8 cellular contexts compared by ENCODE assay signal in the genomic region with DNA sequence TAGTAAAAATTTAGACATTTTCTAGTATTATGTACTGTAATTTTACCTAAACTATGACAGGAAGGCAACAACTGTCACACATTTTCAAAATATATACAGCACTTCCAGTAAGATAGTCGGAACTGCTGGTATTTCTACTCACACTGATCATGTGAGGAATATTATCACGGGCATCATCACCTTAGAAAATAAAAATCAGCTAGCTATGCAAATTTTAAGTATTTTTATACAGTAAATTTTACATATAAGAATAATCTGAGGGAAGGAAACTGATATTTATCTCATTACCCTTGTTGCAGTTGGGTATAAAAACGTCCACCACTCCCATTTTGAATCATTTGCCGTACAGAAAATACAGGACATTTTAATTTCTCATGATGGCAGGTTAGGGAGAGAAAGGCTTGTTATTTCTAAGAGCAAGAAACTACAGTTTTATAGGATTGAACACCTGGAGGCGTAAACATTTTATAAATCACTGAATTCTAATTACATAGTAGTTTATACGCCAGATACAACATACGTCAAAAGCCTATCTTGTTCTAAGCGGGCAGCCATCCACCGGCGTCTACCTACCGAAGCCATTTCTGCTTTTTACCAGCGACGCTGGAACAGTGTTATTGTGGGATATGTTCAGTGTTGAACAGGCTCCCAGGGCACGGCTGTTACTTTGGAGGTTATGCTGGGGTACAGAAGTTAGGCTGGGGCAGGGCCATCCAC. TPM values are rescaled to one million over a fixed set of nuclear protein-coding genes. Genes with fewer than 3 reads are reported as not detected.
DNase-seq lines count a peak whose midpoint lies in the region; ATAC-seq and TF ChIP-seq lines count a peak whose summit lies in the region.

No MANE protein-coding gene starts in this region.

- H3K27ac Mint-ChIP-seq in CD4-positive, alpha-beta T cell = peak overlapping the region; percentile 86
- H3K27ac Mint-ChIP-seq in HFFc6 = peak overlapping the region; percentile 98
- H3K27ac Mint-ChIP-seq in endothelial cell (ENCODE audit: unreplicated experiment) = peak overlapping the region; percentile 96

- no peaks in the 10 kb centered on the region for H3K9me3 ChIP-seq in CD4-positive, alpha-beta T cell (ENCODE audit: control insufficient read depth, low read length)
- H3K9me3 ChIP-seq in RWPE2 (ENCODE audit: severe bottlenecking) (no peaks in the 10 kb centered on the region), neural cell (ENCODE audit: low read length) (no peaks in the 10 kb centered on the region)

- ATAC-seq in CD4-positive, alpha-beta T cell (ENCODE audit: poor library complexity) = peak; percentile 50
- ATAC-seq in RWPE2 (ENCODE audit: low read depth) = no peak; the same call in 2 of the 3 replicates
- ATAC-seq in HG03097 (IDR thresholded peaks at IDR 0.05; ENCODE audit: low FRiP score, unreplicated experiment) = no peak
- no peak for ATAC-seq in GM19467 (IDR thresholded peaks at IDR 0.05; ENCODE audit: unreplicated experiment)

- no peaks in the 10 kb centered on the region for H3K9me2 ChIP-seq in neural cell (ENCODE audit: insufficient read depth, low read length)

- H3K4me1 ChIP-seq in RWPE2 (ENCODE audit: insufficient read depth, poor library complexity, severe bottlenecking) = peaks cover 23% of the 10 kb centered on the region

- no peak for TF ChIP-seq EP300 in neural cell (conservative IDR thresholded peaks at IDR 0.05; ENCODE audit: poor library complexity, severe bottlenecking)

- POLR2A ChIA-PET in CD4-positive, alpha-beta T cell (lab: Charles Lee) = interaction anchor here (1.4 to 2.5 kb wide), 2 partner anchors 10 to 34 kb away, joined by 5 to 26 read pairs; no protein-coding TSS in a partner anchor

- H3K27me3 Mint-ChIP-seq in CD4-positive, alpha-beta T cell = peaks cover 30% of the 10 kb centered on the region
- H3K27me3 Mint-ChIP-seq in HFFc6 (ENCODE audit: insufficient read depth) (peaks cover 9% of the 10 kb centered on the region), endothelial cell (ENCODE audit: unreplicated experiment) (peaks cover 5% of the 10 kb centered on the region)

- peaks cover 9% of the 10 kb centered on the region for H3K36me3 Mint-ChIP-seq in CD4-positive, alpha-beta T cell (ENCODE audit: low read depth)
- H3K36me3 Mint-ChIP-seq in HFFc6 (ENCODE audit: low read depth) (peaks cover 5% of the 10 kb centered on the region; the same call in 1 of the 2 replicates), endothelial cell (ENCODE audit: low read depth, unreplicated experiment) (peaks cover 3% of the 10 kb centered on the region)

- peak in 9 of 10 experiments; percentile 18 to 50 (median 24) for DNase-seq in CD4-positive, alpha-beta T cell
- DNase-seq in HFFc6 (no peak), RWPE2 (ENCODE audit: low spot score) (no peak), endothelial cell (ENCODE audit: low spot score) (no peak), AML-193 (lab: John Stamatoyannopoulos, UW) (no peak)

- H3K4me3 Mint-ChIP-seq in CD4-positive, alpha-beta T cell = peak overlapping the region; percentile 89
- H3K4me3 Mint-ChIP-seq in HFFc6 (peak overlapping the region; percentile 100), endothelial cell (ENCODE audit: unreplicated experiment) (peak overlapping the region; percentile 90)

- intact Hi-C loops in CD4-positive, alpha-beta T cell (cut with DNase I, micrococcal nuclease) = loop anchor here (1.0 to 10.0 kb wide), 4 partner anchors 33 to 679 kb away; a partner anchor contains a TSS

- H3F3A ChIP-seq in neural cell (ENCODE audit: insufficient read depth, low read length, poor library complexity, severe bottlenecking) = peaks cover 13% of the 10 kb centered on the region

- H3K4me3 ChIP-seq in RWPE2 (ENCODE audit: severe bottlenecking) = peak overlapping the region; percentile 58
- peak overlapping the region; percentile 85 for H3K4me3 ChIP-seq in neural cell (ENCODE audit: low read length)

- H4K20me1 ChIP-seq in neural cell (ENCODE audit: insufficient read depth) = peaks cover 4% of the 10 kb centered on the region

- H3K9ac ChIP-seq in neural cell (ENCODE audit: low read length) = peak overlapping the region; percentile 99

- H3K27me3 ChIP-seq in CD4-positive, alpha-beta T cell (ENCODE audit: control insufficient read depth, insufficient read depth, low read length) = peaks cover 6% of the 10 kb centered on the region
- H3K27me3 ChIP-seq in RWPE2 (ENCODE audit: insufficient read depth, poor library complexity, severe bottlenecking) = no peaks in the 10 kb centered on the region
- H3K27me3 ChIP-seq in neural cell (ENCODE audit: insufficient read depth, low read depth, low read length) = no peaks in the 10 kb centered on the region

- no peaks in the 10 kb centered on the region for H3K9me3 Mint-ChIP-seq in CD4-positive, alpha-beta T cell
- H3K9me3 Mint-ChIP-seq in HFFc6 (no peaks in the 10 kb centered on the region), endothelial cell (ENCODE audit: unreplicated experiment) (no peaks in the 10 kb centered on the region)

- no peak for TF ChIP-seq RAD21 in neural cell (conservative IDR thresholded peaks at IDR 0.05)

- CTCF ChIA-PET in CD4-positive, alpha-beta T cell (lab: Charles Lee) = no interaction called here

- H3K4me2 ChIP-seq in neural cell (ENCODE audit: low read length) = peak overlapping the region; percentile 98

- H3K79me2 ChIP-seq in neural cell (replicated peaks; ENCODE audit: insufficient read depth, low read length) = peaks cover 41% of the 10 kb centered on the region

- H3K36me3 ChIP-seq in RWPE2 (ENCODE audit: low read depth) (peaks cover 9% of the 10 kb centered on the region), neural cell (ENCODE audit: insufficient read depth, low read length) (no peaks in the 10 kb centered on the region)

- TF ChIP-seq CTCF in CD4-positive, alpha-beta T cell (IDR thresholded peaks at IDR 0.05) = no peak
- no peak for TF ChIP-seq CTCF in HFFc6 (IDR thresholded peaks at IDR 0.05)
- TF ChIP-seq CTCF in RWPE2 (IDR thresholded peaks at IDR 0.05; ENCODE audit: poor library complexity, severe bottlenecking) = no peak
- no peak for TF ChIP-seq CTCF in endothelial cell (IDR thresholded peaks at IDR 0.05; ENCODE audit: unreplicated experiment)
- no peak for TF ChIP-seq CTCF in neural cell (IDR thresholded peaks at IDR 0.05; ENCODE audit: poor library complexity, severe bottlenecking)

- peak overlapping the region; percentile 89 for H2AFZ ChIP-seq in neural cell (ENCODE audit: low read depth, low read length)

- H3K27ac ChIP-seq in CD4-positive, alpha-beta T cell (ENCODE audit: low read depth, low read length) = peak overlapping the region; percentile 79
- H3K27ac ChIP-seq in RWPE2 (ENCODE audit: poor library complexity, severe bottlenecking) (peak overlapping the region; percentile 92), neural cell (ENCODE audit: low read length) (peak overlapping the region; percentile 97)

- H3K4me1 Mint-ChIP-seq in CD4-positive, alpha-beta T cell (ENCODE audit: low read depth) = peaks cover 30% of the 10 kb centered on the region
- H3K4me1 Mint-ChIP-seq in HFFc6 (ENCODE audit: low read depth) (peaks cover 26% of the 10 kb centered on the region), endothelial cell (ENCODE audit: unreplicated experiment) (peaks cover 16% of the 10 kb centered on the region)

TF ChIP-seq in neural cell, 6 proteins besides CTCF, POLR2A, EP300 and RAD21:
- TF ChIP-seq, protein P1, sequence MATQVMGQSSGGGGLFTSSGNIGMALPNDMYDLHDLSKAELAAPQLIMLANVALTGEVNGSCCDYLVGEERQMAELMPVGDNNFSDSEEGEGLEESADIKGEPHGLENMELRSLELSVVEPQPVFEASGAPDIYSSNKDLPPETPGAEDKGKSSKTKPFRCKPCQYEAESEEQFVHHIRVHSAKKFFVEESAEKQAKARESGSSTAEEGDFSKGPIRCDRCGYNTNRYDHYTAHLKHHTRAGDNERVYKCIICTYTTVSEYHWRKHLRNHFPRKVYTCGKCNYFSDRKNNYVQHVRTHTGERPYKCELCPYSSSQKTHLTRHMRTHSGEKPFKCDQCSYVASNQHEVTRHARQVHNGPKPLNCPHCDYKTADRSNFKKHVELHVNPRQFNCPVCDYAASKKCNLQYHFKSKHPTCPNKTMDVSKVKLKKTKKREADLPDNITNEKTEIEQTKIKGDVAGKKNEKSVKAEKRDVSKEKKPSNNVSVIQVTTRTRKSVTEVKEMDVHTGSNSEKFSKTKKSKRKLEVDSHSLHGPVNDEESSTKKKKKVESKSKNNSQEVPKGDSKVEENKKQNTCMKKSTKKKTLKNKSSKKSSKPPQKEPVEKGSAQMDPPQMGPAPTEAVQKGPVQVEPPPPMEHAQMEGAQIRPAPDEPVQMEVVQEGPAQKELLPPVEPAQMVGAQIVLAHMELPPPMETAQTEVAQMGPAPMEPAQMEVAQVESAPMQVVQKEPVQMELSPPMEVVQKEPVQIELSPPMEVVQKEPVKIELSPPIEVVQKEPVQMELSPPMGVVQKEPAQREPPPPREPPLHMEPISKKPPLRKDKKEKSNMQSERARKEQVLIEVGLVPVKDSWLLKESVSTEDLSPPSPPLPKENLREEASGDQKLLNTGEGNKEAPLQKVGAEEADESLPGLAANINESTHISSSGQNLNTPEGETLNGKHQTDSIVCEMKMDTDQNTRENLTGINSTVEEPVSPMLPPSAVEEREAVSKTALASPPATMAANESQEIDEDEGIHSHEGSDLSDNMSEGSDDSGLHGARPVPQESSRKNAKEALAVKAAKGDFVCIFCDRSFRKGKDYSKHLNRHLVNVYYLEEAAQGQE (IDR thresholded peaks at IDR 0.05; ENCODE audit: borderline replicate concordance) = no peak
- no peak for TF ChIP-seq TAF1 (IDR thresholded peaks at IDR 0.05; ENCODE audit: low read depth)
- TF ChIP-seq MXI1 (conservative IDR thresholded peaks at IDR 0.05; ENCODE audit: poor library complexity, severe bottlenecking) = no peak
- TF ChIP-seq EZH2 (IDR thresholded peaks at IDR 0.05; ENCODE audit: borderline replicate concordance, insufficient read depth, low read length, poor library complexity, severe bottlenecking) = no peak
- TF ChIP-seq POLR2AphosphoS5 (IDR thresholded peaks at IDR 0.05) = no peak
- no peak for TF ChIP-seq SMC3 (conservative IDR thresholded peaks at IDR 0.05; ENCODE audit: poor library complexity)

RNA-seq across cellular contexts. Expression of a gene that starts 0.7 kb away (rescaled TPM):
- 10 to 100 TPM; 69.6 to 74.7 TPM for total RNA-seq in CD4-positive, alpha-beta T cell
- 100 to 1,000 TPM; 149 to 194 (median 182) TPM for total RNA-seq in HFFc6 (2021; fragmentation: NEBNext Ultra II Directional; extraction: Animal tissue kit (Norgen Biotek cat#: 25700))
- total RNA-seq in endothelial cell (ENCODE audit: unreplicated experiment) = 149 TPM
- polyA plus RNA-seq in neural cell = 87.5 and 103 TPM in 2 replicates
- 366 and 415 TPM in 2 replicates for polyA minus RNA-seq in neural cell

Comparison
In these comparisons a context has a peak if more than half of its experiments do, and no peak if none do; other contexts are left out.
1. DNase-seq: peak in CD4-positive, alpha-beta T cell (9 of 10); none in HFFc6 (single experiment), RWPE2 (single experiment), endothelial cell (single experiment) and AML-193 (0 of 2).
2. Peak in every context shown above with its lines, with median percentiles within 50 percentile points of each other: H3K27ac ChIP-seq, H3K27ac Mint-ChIP-seq and H3K4me3 Mint-ChIP-seq.